ENCODE assay signal across 15 cellular contexts in genomic region chr7:92595281-92595680, GRCh38. TPM values are rescaled to one million over a fixed set of nuclear protein-coding genes. Genes with fewer than 3 reads are reported as not detected.
A peak's percentile ranks its signal among the peaks of the same experiment; 100 is the strongest.
DNase-seq lines count a peak whose midpoint lies in the region.
"Had no signal": no experiment of that assay in that cellular context is flagged by ENCODE, and none has a peak within 500 bp of the region (broad histone marks: within the 10 kb centered on the region; RNA-seq: fewer than 3 reads in every experiment).

No MANE protein-coding gene starts in this region.

- in situ Hi-C loops in KBM-7 (cut with MboI; ENCODE audit: low pct_unique_long_range_greater_than_20kb, low sequenced_read_pairs): no loop called here

- peak; percentile 83 for DNase-seq in ELR (ENCODE audit: low read depth)
- DNase-seq in LoVo (ENCODE audit: low spot score): peak; percentile 88
- DNase-seq in astrocyte of the hippocampus (ENCODE audit: low read depth, low spot score): peak; percentile 23
- DNase-seq in myocyte (ENCODE audit: low read depth): peak; percentile 45
- DNase-seq in COLO829 (ENCODE audit: low spot score): no peak
- DNase-seq in KBM-7: no peak
- no peak for DNase-seq in T-helper 2 cell
- DNase-seq: activated naive CD8-positive, alpha-beta T cell treated with anti-CD3 and anti-CD28 coated beads, Interleukin-2, amount 10 ng/mL, durations not matched to agents 7 days and 5 days; erythroblast; GDM1; hypothalamus; naive B cell; NCI-H1417; NCI-H345; thyroid gland had no signal

RNA-seq across cellular contexts. Expression of gene FAM133B, which starts 5.1 kb away (rescaled TPM):
- total RNA-seq in myocyte: 23.9 and 26.9 TPM in 2 replicates
- 15.4 TPM for polyA plus RNA-seq in myocyte (2012)

Comparison
In these comparisons a context has a peak if more than half of its experiments do, and no peak if none do; other contexts are left out.
1. DNase-seq: peak in ELR (single experiment), LoVo (single experiment), astrocyte of the hippocampus (single experiment) and myocyte (single experiment); none in COLO829 (single experiment), KBM-7 (single experiment) and T-helper 2 cell (0 of 5).